In genomic region chr3:95673215-95673614, GRCh38 we compare ENCODE assay signal across 7 cellular contexts.
"Had no signal": no experiment of that assay in that cellular context is flagged by ENCODE, and none has a peak within 500 bp of the region (broad histone marks: within the 10 kb centered on the region; RNA-seq: fewer than 3 reads in every experiment).

No MANE protein-coding gene starts in this region.

- H3K27ac ChIP-seq: HL-60 had no signal

- ATAC-seq: GM23338, HepG2 had no signal

- H3K27me3 Mint-ChIP-seq: IgD-negative memory B cell had no signal

- H3K4me1 Mint-ChIP-seq: GM23338, H9, IgD-negative memory B cell had no signal

- H3K4me3 ChIP-seq: GM23338 had no signal

- H3K27ac Mint-ChIP-seq: GM23338, H9, IgD-negative memory B cell had no signal

- H3K9me3 Mint-ChIP-seq: GM23338, H9 had no signal

- DNase-seq: H9, HCEC 1CT, KBM-7 had no signal

- H3K4me3 Mint-ChIP-seq: GM23338, H9, IgD-negative memory B cell had no signal
